ENCODE assay signal across 8 cellular contexts in the genomic region with DNA sequence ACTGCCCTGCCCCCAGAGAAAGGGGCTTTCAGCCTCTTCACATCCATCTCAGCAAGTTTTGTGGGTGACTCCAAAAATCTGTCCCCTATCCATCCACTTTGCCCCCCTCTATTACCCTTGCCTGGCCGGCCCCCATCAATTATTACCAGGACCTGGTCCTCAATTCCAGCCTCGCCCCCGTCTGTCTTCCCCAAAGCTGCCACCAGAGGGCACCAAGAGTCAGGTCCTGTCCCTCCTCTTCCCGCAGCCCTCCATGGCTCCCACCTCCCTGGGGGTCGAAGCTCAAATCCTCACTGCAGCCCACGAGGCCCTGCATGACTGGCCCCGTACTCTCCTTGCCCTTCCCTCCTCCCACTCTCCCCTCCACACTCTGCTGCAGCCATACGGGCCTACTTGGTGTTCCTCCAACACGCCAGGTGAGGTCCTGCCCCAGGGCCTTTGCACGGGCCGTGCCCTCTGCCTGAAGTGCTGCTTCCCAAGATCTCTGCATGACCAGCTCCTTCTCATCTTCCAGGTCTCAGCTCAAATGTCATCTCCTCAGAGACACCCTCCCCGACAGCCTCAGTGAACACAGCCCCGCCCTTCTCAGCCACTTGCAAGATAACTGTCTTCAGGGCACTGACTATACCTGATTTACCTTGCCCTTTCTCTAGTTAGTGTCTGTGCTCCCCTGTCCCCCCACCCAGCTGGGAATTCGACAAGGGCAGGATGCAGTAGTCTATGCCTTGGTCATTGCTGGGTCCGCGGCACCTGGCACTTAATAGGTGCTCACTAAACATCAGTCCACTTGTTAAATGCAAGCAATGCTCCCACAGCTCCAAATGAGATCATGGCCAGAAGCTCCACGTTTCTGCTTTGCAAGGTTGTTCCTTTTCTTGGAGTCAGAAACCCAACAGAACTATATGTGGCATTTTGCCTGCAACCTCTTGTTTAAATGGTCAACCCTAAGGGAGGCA. TPM values are rescaled to one million over a fixed set of nuclear protein-coding genes. Genes with fewer than 3 reads are reported as not detected.
DNase-seq lines count a peak whose midpoint lies in the region; ATAC-seq and TF ChIP-seq lines count a peak whose summit lies in the region.

No MANE protein-coding gene starts in this region.

- TF ChIP-seq POLR2A in testis (IDR thresholded peaks at IDR 0.05): no peak

- H3K27me3 ChIP-seq in testis: no peaks in the 10 kb centered on the region

- H3K4me3 ChIP-seq in GM12865 (ENCODE audit: low read depth, low read length) (no peak overlapping the region), testis (no peak overlapping the region)

- no peaks in the 10 kb centered on the region for H3K36me3 ChIP-seq in testis (ENCODE audit: low read depth, missing control alignments)

- TF ChIP-seq CTCF in GM12865 (IDR thresholded peaks at IDR 0.05; ENCODE audit: insufficient read depth, low read depth, low read length, missing control alignments) (peak; percentile 74), omental fat pad (IDR thresholded peaks at IDR 0.05) (no peak), testis (IDR thresholded peaks at IDR 0.05) (peak; percentile 36 to 67 (median 63))

- 66 to 72% methylated on average over 17 of the region's 17 CpGs for WGBS in testis, 2 donors

- peaks cover 6% of the 10 kb centered on the region for H3K4me1 ChIP-seq in testis

- no peak for ATAC-seq in omental fat pad (ENCODE audit: low FRiP score)

- H3K27ac ChIP-seq in testis: no peak overlapping the region

- no peaks in the 10 kb centered on the region for H3K9me3 ChIP-seq in testis

- intact Hi-C loops in testis (cut with DNase I; ENCODE audit: low total_unique reads): loop anchor here (5.0 kb wide), 1 partner anchor 61 kb away; a partner anchor contains a TSS

- DNase-seq in GM12865 (ENCODE audit: low read depth) (peak; percentile 62), MV-4-11 (lab: John Stamatoyannopoulos, UW) (peak; percentile 17), activated T-cell treated with anti-CD3 and anti-CD28 coated beads for 48 hours (ENCODE audit: low read depth) (peak; percentile 64), fibroblast of peridontal ligament (ENCODE audit: extremely low read depth) (peak; percentile 49), omental fat pad (ENCODE audit: low spot score) (peak; percentile 82), testis (peak; percentile 73), NOMO-1 (lab: John Stamatoyannopoulos, UW; ENCODE audit: unreplicated experiment in 2 of 2) (no peak), NCI-H1092 treated with DMSO at 0.1 percent for 48 hours (lab: John Stamatoyannopoulos, UW) (no peak)

RNA-seq across cellular contexts. Expression of a gene that starts 16.8 kb away (rescaled TPM):
- 10 to 100 TPM in 3 of 4 donors, 1 to 10 TPM in 1; 4.4 to 39.3 (median 10.9) TPM for total RNA-seq in omental fat pad
- total RNA-seq in testis: 1 to 10 TPM; 3.5 to 4.2 TPM
- polyA plus RNA-seq in testis (ENCODE audit: insufficient read depth, low read depth, low replicate concordance): 5.0 TPM

RNA-seq across cellular contexts. Expression of a gene that starts 36.4 kb away (rescaled TPM):
- 10 to 100 TPM in 1 of 4 donors, 1 to 10 TPM in 3; 1.4 to 22.6 (median 5.4) TPM for total RNA-seq in omental fat pad
- under 1 TPM; 0.24 to 0.25 TPM for total RNA-seq in testis
- polyA plus RNA-seq in testis (ENCODE audit: insufficient read depth, low read depth, low replicate concordance): 0.58 TPM

RNA-seq across cellular contexts. Expression of a gene that starts 41.2 kb away (rescaled TPM):
- total RNA-seq in omental fat pad: 10 to 100 TPM; 28.6 to 48.1 (median 44.0) TPM
- 1 to 10 TPM; 7.4 to 8.5 TPM for total RNA-seq in testis
- 3.8 TPM for polyA plus RNA-seq in testis (ENCODE audit: insufficient read depth, low read depth, low replicate concordance)

RNA-seq across cellular contexts. Expression of a gene that starts 58.0 kb away (rescaled TPM):
- total RNA-seq in omental fat pad: 1,000 to 10,000 TPM in 1 of 4 donors, 100 to 1,000 TPM in 3; 183 to 2,054 (median 453) TPM
- total RNA-seq in testis: 1 to 10 TPM; 2.8 to 3.7 TPM
- 4.0 TPM for polyA plus RNA-seq in testis (ENCODE audit: insufficient read depth, low read depth, low replicate concordance)

Comparison
In these comparisons a context has a peak if more than half of its experiments do, and no peak if none do; other contexts are left out.
1. DNase-seq: peak in GM12865 (single experiment), MV-4-11 (single experiment), activated T-cell treated with anti-CD3 and anti-CD28 coated beads for 48 hours (single experiment), fibroblast of peridontal ligament (single experiment), omental fat pad (single experiment) and testis (single experiment); none in NOMO-1 (0 of 2) and NCI-H1092 treated with DMSO at 0.1 percent for 48 hours (single experiment).
2. CTCF ChIP-seq: peak in GM12865 (single experiment) and testis (3 of 3); none in omental fat pad (0 of 3).